ENCODE assay signal across 32 cellular contexts in the genomic region with DNA sequence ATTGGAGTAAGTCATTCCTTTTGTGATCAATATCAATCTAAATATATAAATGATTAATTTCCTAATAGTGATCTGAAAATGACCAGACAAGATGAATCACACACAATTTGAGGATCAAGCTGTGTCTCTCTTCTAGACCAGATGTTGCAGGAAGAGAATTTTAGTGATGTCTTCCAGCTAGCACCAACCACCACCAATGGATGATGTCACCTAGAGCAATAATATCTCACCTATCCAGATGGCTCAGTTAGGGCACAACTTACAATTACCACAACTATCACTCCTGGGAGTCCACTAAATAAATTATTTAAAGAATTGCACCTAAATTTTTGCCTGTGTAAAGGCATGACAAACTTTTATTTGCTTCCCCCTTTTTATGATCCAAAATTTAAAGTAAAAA. TPM values are rescaled to one million over a fixed set of nuclear protein-coding genes. Genes with fewer than 3 reads are reported as not detected.
"Had no signal": no experiment of that assay in that cellular context is flagged by ENCODE, and none has a peak within 500 bp of the region (broad histone marks: within the 10 kb centered on the region; RNA-seq: fewer than 3 reads in every experiment).

No MANE protein-coding gene starts in this region.

- H3K36me3 ChIP-seq: adrenal gland, esophagus muscularis mucosa, gastrocnemius medialis, heart right ventricle had no signal

- H3K4me1 ChIP-seq: adrenal gland, body of pancreas, esophagus muscularis mucosa, foreskin keratinocyte, gastrocnemius medialis, heart right ventricle had no signal

- H3K9me3 ChIP-seq: adrenal gland, body of pancreas, esophagus muscularis mucosa, gastrocnemius medialis, heart right ventricle had no signal

- H3K4me3 ChIP-seq: adrenal gland, body of pancreas, esophagus muscularis mucosa, gastrocnemius medialis, heart right ventricle, hepatocyte had no signal

- H3K27ac ChIP-seq: adrenal gland, body of pancreas, esophagus muscularis mucosa, foreskin keratinocyte, gastrocnemius medialis, heart right ventricle, hepatocyte had no signal

- H3K27me3 ChIP-seq: adrenal gland, body of pancreas, foreskin keratinocyte, gastrocnemius medialis, hepatocyte had no signal

- ATAC-seq: activated CD4-positive, alpha-beta T cell treated with anti-CD3 and anti-CD28 coated beads for 36 hours; activated CD8-positive, alpha-beta memory T cell treated with anti-CD3 and anti-CD28 coated beads, Interleukin-2, amount 10 ng/mL, durations not matched to agents 7 days and 5 days; activated CD8-positive, alpha-beta T cell treated with anti-CD3 and anti-CD28 coated beads, Interleukin-2, amount 10 ng/mL, durations not matched to agents 7 days and 5 days; activated naive CD8-positive, alpha-beta T cell treated with anti-CD3 and anti-CD28 coated beads, Interleukin-2, amount 50 U/mL, for 24 hours; body of pancreas; effector memory CD8-positive, alpha-beta T cell; foreskin keratinocyte; gastrocnemius medialis; heart right ventricle had no signal

- DNase-seq: activated CD4-positive, alpha-beta memory T cell treated with anti-CD3 and anti-CD28 coated beads for 36 hours; activated CD4-positive, alpha-beta T cell treated with anti-CD3 and anti-CD28 coated beads for 36 hours; activated CD4-positive, alpha-beta T cell treated with anti-CD3 and anti-CD28 coated beads, Interleukin-2, amount 10 ng/mL, durations not matched to agents 24 days and 14 days; activated CD4-positive, CD25-positive, alpha-beta regulatory T cell; activated CD4-positive, CD25-positive, alpha-beta regulatory T cell treated with anti-CD3 and anti-CD28 coated beads, Interleukin-2, amount 50 U/mL, for 72 hours; activated CD8-positive, alpha-beta memory T cell treated with anti-CD3 and anti-CD28 coated beads, Interleukin-2, amount 10 ng/mL, durations not matched to agents 7 days and 5 days; activated CD8-positive, alpha-beta memory T cell treated with anti-CD3 and anti-CD28 coated beads, Interleukin-2, amount 50 U/mL, for 4 hours; activated CD8-positive, alpha-beta T cell treated with anti-CD3 and anti-CD28 coated beads, Interleukin-2, amount 10 ng/mL, durations not matched to agents 7 days and 5 days; activated effector memory CD4-positive, alpha-beta T cell treated with anti-CD3 and anti-CD28 coated beads, Interleukin-2, amount 50 U/mL, for 16 hours; activated naive CD4-positive, alpha-beta T cell treated with anti-CD3 and anti-CD28 coated beads for 36 hours; activated naive CD8-positive, alpha-beta T cell treated with anti-CD3 and anti-CD28 coated beads for 36 hours; activated naive CD8-positive, alpha-beta T cell treated with anti-CD3 and anti-CD28 coated beads, Interleukin-2, amount 50 U/mL, for 24 hours; activated T-cell treated with anti-CD3 and anti-CD28 coated beads, Interleukin-2, amount 50 U/mL, for 1 hour; activated T-cell treated with anti-CD3 and anti-CD28 coated beads, Interleukin-2, amount 50 U/mL, for 48 hours; adrenal gland; amygdala; aorta; body of pancreas; caudate nucleus; cortex of kidney; dermis blood vessel endothelial cell; effector CD4-positive, alpha-beta T cell; effector memory CD8-positive, alpha-beta T cell; foreskin keratinocyte; gastrocnemius medialis; heart right ventricle had no signal

RNA-seq across cellular contexts. Expression of gene RELN, which starts 25.2 kb away (rescaled TPM):
- total RNA-seq: activated CD4-positive, alpha-beta memory T cell treated with anti-CD3 and anti-CD28 coated beads for 36 hours; activated CD4-positive, alpha-beta T cell treated with anti-CD3 and anti-CD28 coated beads for 36 hours; activated CD4-positive, alpha-beta T cell treated with anti-CD3 and anti-CD28 coated beads, Interleukin-2, amount 10 ng/mL, durations not matched to agents 24 days and 14 days; activated CD8-positive, alpha-beta memory T cell treated with anti-CD3 and anti-CD28 coated beads for 36 hours; activated CD8-positive, alpha-beta memory T cell treated with anti-CD3 and anti-CD28 coated beads, Interleukin-2, amount 10 ng/mL, durations not matched to agents 7 days and 5 days; activated CD8-positive, alpha-beta T cell treated with anti-CD3 and anti-CD28 coated beads, Interleukin-2, amount 10 ng/mL, durations not matched to agents 7 days and 5 days; activated naive CD4-positive, alpha-beta T cell treated with anti-CD3 and anti-CD28 coated beads for 36 hours; activated naive CD8-positive, alpha-beta T cell treated with anti-CD3 and anti-CD28 coated beads for 36 hours; activated T-helper 1 cell treated with anti-CD3 and anti-CD28 coated beads, Interleukin-12 subunit alpha, Interleukin-12 subunit beta, Interleukin-2, Interleukin-4 antibody, amounts not matched to agents 30 ng/mL and 10 ng/mL and 1 ng/mL, durations not matched to agents 14 hours and 24 hours and 36 hours; activated T-helper 2 cell treated with anti-CD3 and anti-CD28 coated beads, Interferon-gamma antibody, Interleukin-2, Interleukin-4, amounts not matched to agents 10 μg/mL and 5 μg/mL and 100 μg/mL, durations not matched to agents 14 hours and 24 hours and 36 hours; chondrocyte; foreskin keratinocyte had no signal
